8 cellular contexts compared by ENCODE assay signal in genomic region chr13:26985285-26985878, GRCh38.
A peak's percentile ranks its signal among the peaks of the same experiment; 100 is the strongest.
DNase-seq lines count a peak whose midpoint lies in the region; ATAC-seq and TF ChIP-seq lines count a peak whose summit lies in the region.

No MANE protein-coding gene starts in this region.

- H3K4me1 ChIP-seq in left ventricle myocardium inferior = peaks cover 18% of the 10 kb centered on the region

- no peak overlapping the region for H3K27ac ChIP-seq in left ventricle myocardium inferior (replicated peaks)

- no peak overlapping the region for H3K27ac Mint-ChIP-seq in T-cell

- no peaks in the 10 kb centered on the region for H3K9me3 ChIP-seq in left ventricle myocardium inferior (replicated peaks)

- ATAC-seq in T-cell (replicated peaks in 1 of 4) = peak; percentile 83 to 86 (median 84)
- no peak for ATAC-seq in GM18505 (IDR thresholded peaks at IDR 0.05; ENCODE audit: unreplicated experiment)

- H3K4me1 Mint-ChIP-seq in T-cell = no peaks in the 10 kb centered on the region

- H3K9me3 Mint-ChIP-seq in T-cell = no peaks in the 10 kb centered on the region

- no peaks in the 10 kb centered on the region for H3K36me3 ChIP-seq in H7 (replicated peaks; ENCODE audit: control insufficient read depth, insufficient read depth, low read length)
- no peaks in the 10 kb centered on the region for H3K36me3 ChIP-seq in left ventricle myocardium inferior

- POLR2A ChIA-PET in T-cell (lab: Charles Lee) = interaction anchor here (0.7 kb wide), 2 partner anchors 374 to 377 kb away, joined by 3 read pairs; no protein-coding TSS in a partner anchor

- peak; percentile 84 for TF ChIP-seq CTCF in left ventricle myocardium inferior (IDR thresholded peaks at IDR 0.05; ENCODE audit: borderline replicate concordance)
- TF ChIP-seq CTCF in retinal pigment epithelial cell (conservative IDR thresholded peaks at IDR 0.05; ENCODE audit: low read depth, low read length) = peak; percentile 75

- H3K4me3 Mint-ChIP-seq in T-cell = no peak overlapping the region

- CTCF ChIA-PET in T-cell (lab: Charles Lee) = interaction anchor here (0.5 to 2.9 kb wide), 51 partner anchors 10 to 1079 kb away, joined by 3 to 48 read pairs (median 4); no protein-coding TSS in a partner anchor

- H3K27me3 ChIP-seq in H7 (ENCODE audit: control insufficient read depth, insufficient read depth, low read length) = no peaks in the 10 kb centered on the region
- H3K27me3 ChIP-seq in left ventricle myocardium inferior (ENCODE audit: low read depth) = no peaks in the 10 kb centered on the region

- intact Hi-C loops in left ventricle myocardium inferior (cut with micrococcal nuclease) = loop anchor here (5.0 kb wide), 1 partner anchor 372 kb away; no protein-coding TSS in a partner anchor

- H3K4me3 ChIP-seq in H7 (ENCODE audit: insufficient read depth, low read depth, low read length) (no peak overlapping the region), left ventricle myocardium inferior (no peak overlapping the region), retinal pigment epithelial cell (ENCODE audit: low read length) (no peak overlapping the region)

- no peak for TF ChIP-seq POLR2A in GM18505 (IDR thresholded peaks at IDR 0.05; ENCODE audit: borderline replicate concordance, extremely low read depth, insufficient read depth, insufficient read length)

- no peaks in the 10 kb centered on the region for H3K36me3 Mint-ChIP-seq in T-cell

- H3K27me3 Mint-ChIP-seq in T-cell = peaks cover 3 to 23% of the 10 kb centered on the region in 2 donors

- DNase-seq in DMS53 treated with DMSO at 0.1 percent for 48 hours (lab: John Stamatoyannopoulos, UW; ENCODE audit: unreplicated experiment) (peak; percentile 75), H7 (peak; percentile 78), NCI-H128 (lab: John Stamatoyannopoulos, UW; ENCODE audit: unreplicated experiment) (peak; percentile 67), T-cell (peak; percentile 22 to 72 (median 58)), amniotic epithelial cell (ENCODE audit: low read depth) (peak; percentile 65), left ventricle myocardium inferior (no peak), retinal pigment epithelial cell (ENCODE audit: low read depth) (peak; percentile 18)
